In the genomic region with DNA sequence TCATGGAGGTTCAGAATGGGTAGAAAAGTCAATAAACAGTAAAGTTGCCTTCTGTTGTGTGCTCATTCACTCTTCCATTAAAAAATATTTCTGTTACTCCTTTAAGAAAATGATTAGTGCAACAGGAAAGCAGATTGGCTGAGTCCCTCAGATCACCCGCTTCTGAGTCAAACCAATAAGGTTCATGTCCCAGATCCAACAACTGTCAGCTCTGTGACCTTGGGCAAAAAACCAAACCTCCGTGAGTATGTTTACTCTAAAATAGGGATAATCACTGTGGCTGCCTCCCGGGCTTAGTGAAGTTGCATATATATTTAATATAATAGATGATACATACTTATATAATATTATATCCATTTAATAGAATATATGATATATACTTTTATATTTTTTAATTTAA, we compare ENCODE assay signal across 6 cellular contexts.
"Had no signal": no experiment of that assay in that cellular context is flagged by ENCODE, and none has a peak within 500 bp of the region (broad histone marks: within the 10 kb centered on the region; RNA-seq: fewer than 3 reads in every experiment).

No MANE protein-coding gene starts in this region.

- H3K9me3 Mint-ChIP-seq: IgD-negative memory B cell had no signal

- DNase-seq: IMR-90, KBM-7 had no signal

- ATAC-seq: HepG2, K562 had no signal

- H3K4me3 Mint-ChIP-seq: IgD-negative memory B cell had no signal

- H3K36me3 Mint-ChIP-seq: IgD-negative memory B cell had no signal

- H3K27ac ChIP-seq: HL-60 had no signal

- H3K4me1 Mint-ChIP-seq: IgD-negative memory B cell had no signal

- H3K4me3 ChIP-seq: K562 had no signal

- H3K27ac Mint-ChIP-seq: IgD-negative memory B cell had no signal
